15 cellular contexts compared by ENCODE assay signal in genomic region chr2:151525872-151526271, GRCh38.
A peak's percentile ranks its signal among the peaks of the same experiment; 100 is the strongest.
DNase-seq lines count a peak whose midpoint lies in the region; ATAC-seq and TF ChIP-seq lines count a peak whose summit lies in the region.
"Had no signal": no experiment of that assay in that cellular context is flagged by ENCODE, and none has a peak within 500 bp of the region (broad histone marks: within the 10 kb centered on the region; RNA-seq: fewer than 3 reads in every experiment).

No MANE protein-coding gene starts in this region.

- ATAC-seq in GM21825 (IDR thresholded peaks at IDR 0.05; ENCODE audit: unreplicated experiment) (no peak), GM21619 (IDR thresholded peaks at IDR 0.05; ENCODE audit: unreplicated experiment) (no peak)

- TF ChIP-seq CTCF in epithelial cell of proximal tubule (conservative IDR thresholded peaks at IDR 0.05; ENCODE audit: low read depth, low read length) = no peak

- DNase-seq in DMS79 (lab: John Stamatoyannopoulos, UW) (peak; percentile 66), KBM-7 (peak; percentile 13), epithelial cell of proximal tubule (ENCODE audit: low read depth) (peak; percentile 52), renal cortical epithelial cell (ENCODE audit: low read depth) (peak; percentile 2), activated gamma-delta T cell treated with Interleukin-2 at 50 U/mL for 16 hours (no peak)
- DNase-seq in stimulated activated CD8-positive, alpha-beta memory T cell treated with anti-CD3 and anti-CD28 coated beads, Interleukin-4, amount 100 ng/mL, for 48 hours = no peak
- DNase-seq: CD4-positive, alpha-beta T cell; DND-41; H9; NCI-H187 treated with DMSO at 0.1 percent for 48 hours; NCI-H69; SHP77; SK-N-SH had no signal

- H3K4me3 ChIP-seq in epithelial cell of proximal tubule (ENCODE audit: low read depth, low read length) = no peak overlapping the region

- in situ Hi-C loops in KBM-7 (cut with MboI; ENCODE audit: low pct_unique_long_range_greater_than_20kb, low sequenced_read_pairs) = no loop called here

Comparison
In these comparisons a context has a peak if more than half of its experiments do, and no peak if none do; other contexts are left out.
1. DNase-seq: peak in DMS79 (single experiment), KBM-7 (single experiment), epithelial cell of proximal tubule (single experiment) and renal cortical epithelial cell (single experiment); none in stimulated activated CD8-positive, alpha-beta memory T cell treated with anti-CD3 and anti-CD28 coated beads, Interleukin-4, amount 100 ng/mL, for 48 hours (single experiment) and activated gamma-delta T cell treated with Interleukin-2 at 50 U/mL for 16 hours (single experiment).